Comparison of ENCODE assay signal across 25 cellular contexts in the genomic region with DNA sequence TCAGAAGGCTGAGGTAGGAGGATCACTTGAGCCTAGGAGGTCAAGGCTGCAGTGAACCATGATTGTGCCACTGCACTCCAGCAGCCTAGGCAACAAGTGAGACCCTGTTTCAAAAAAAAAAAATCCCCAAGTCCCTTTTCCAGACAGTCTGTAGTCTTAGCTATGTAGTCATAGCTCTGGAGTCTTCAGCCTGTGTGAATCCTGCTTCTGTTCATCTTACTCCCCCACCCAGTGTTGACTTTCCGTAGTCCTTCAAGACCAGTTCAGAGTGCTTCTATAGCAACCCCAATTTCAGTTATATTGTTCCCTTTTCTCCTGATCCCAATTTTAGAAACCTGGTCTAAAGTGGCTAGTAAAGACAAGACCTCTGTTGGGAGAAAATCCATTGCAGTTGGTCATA. TPM values are rescaled to one million over a fixed set of nuclear protein-coding genes. Genes with fewer than 3 reads are reported as not detected.
DNase-seq lines count a peak whose midpoint lies in the region; ATAC-seq, FAIRE-seq and TF ChIP-seq lines count a peak whose summit lies in the region.
"Had no signal": no experiment of that assay in that cellular context is flagged by ENCODE, and none has a peak within 500 bp of the region (broad histone marks: within the 10 kb centered on the region; RNA-seq: fewer than 3 reads in every experiment).

No MANE protein-coding gene starts in this region.

- POLR2A ChIA-PET in CD8-positive, alpha-beta memory T cell (lab: Charles Lee) = no interaction called here

- H2AFZ ChIP-seq in astrocyte (ENCODE audit: low read depth, low read length) = no peak overlapping the region
- H2AFZ ChIP-seq: GM23248 had no signal

- no peak for DNase-seq in activated CD4-positive, alpha-beta T cell treated with anti-CD3 and anti-CD28 coated beads, Interleukin-2, amount 10 ng/mL, durations not matched to agents 24 days and 14 days
- DNase-seq in activated CD4-positive, alpha-beta T cell treated with anti-CD3 and anti-CD28 coated beads, Interleukin-2, amount 50 U/mL, for 1 hour = no peak
- no peak for DNase-seq in CD8-positive, alpha-beta memory T cell
- DNase-seq in astrocyte (ENCODE audit: low read depth) (no peak), natural killer cell (no peak), UCSD-AML1 (lab: John Stamatoyannopoulos, UW; ENCODE audit: unreplicated experiment) (no peak), dedifferentiated amniotic fluid mesenchymal stem cell (ENCODE audit: extremely low spot score) (no peak)
- DNase-seq: 8988T; brain microvascular endothelial cell; CD4-positive, alpha-beta T cell; DMS 273 treated with DMSO at 0.1 percent for 48 hours; EL; glutamatergic neuron; GM23248; NCI-H1417 treated with DMSO at 0.1 percent for 48 hours; NCI-H748 treated with DMSO at 0.1 percent for 48 hours; pancreas; spleen had no signal

- ATAC-seq in natural killer cell (peak in 1 of 3 donors; percentile 27), GM18505 (IDR thresholded peaks at IDR 0.05; ENCODE audit: unreplicated experiment) (no peak)
- ATAC-seq: pancreas had no signal

- H3K9ac ChIP-seq in astrocyte (ENCODE audit: low read length) = no peak overlapping the region
- H3K9ac ChIP-seq: KMS-11 had no signal

- peaks cover 68% of the 10 kb centered on the region for H3K36me3 Mint-ChIP-seq in activated CD4-positive, alpha-beta T cell treated with anti-CD3 and anti-CD28 coated beads, Interleukin-2, amount 10 ng/mL, durations not matched to agents 24 days and 14 days (ENCODE audit: low read depth)
- H3K36me3 Mint-ChIP-seq in CD8-positive, alpha-beta memory T cell = peaks cover 15 to 73% (median 26%) of the 10 kb centered on the region in 3 donors
- peaks cover 20% of the 10 kb centered on the region for H3K36me3 Mint-ChIP-seq in astrocyte (ENCODE audit: low read depth, unreplicated experiment)
- H3K36me3 Mint-ChIP-seq in natural killer cell = peaks cover 46% of the 10 kb centered on the region

- H3K27ac ChIP-seq in CD8-positive, alpha-beta memory T cell (ENCODE audit: low read depth, low read length) = no peak overlapping the region
- no peak overlapping the region for H3K27ac ChIP-seq in astrocyte (ENCODE audit: low read depth, low read length)
- H3K27ac ChIP-seq: brain microvascular endothelial cell, epithelial cell of prostate, GM23248, KMS-11, pancreas, right atrium auricular region, spleen had no signal

- H3K79me2 ChIP-seq in astrocyte (ENCODE audit: insufficient read depth, low read length) = peaks cover 25% of the 10 kb centered on the region

- H3K9me3 ChIP-seq in CD8-positive, alpha-beta memory T cell (ENCODE audit: low read length) = no peaks in the 10 kb centered on the region
- H3K9me3 ChIP-seq in astrocyte (ENCODE audit: insufficient read depth, low read depth, low read length) = no peaks in the 10 kb centered on the region
- H3K9me3 ChIP-seq: pancreas, right atrium auricular region, spleen had no signal

- peaks cover 23% of the 10 kb centered on the region for H3K4me1 Mint-ChIP-seq in activated CD4-positive, alpha-beta T cell treated with anti-CD3 and anti-CD28 coated beads, Interleukin-2, amount 10 ng/mL, durations not matched to agents 24 days and 14 days
- H3K4me1 Mint-ChIP-seq in CD8-positive, alpha-beta memory T cell = peaks cover 6 to 26% (median 17%) of the 10 kb centered on the region in 3 donors
- H3K4me1 Mint-ChIP-seq in astrocyte (ENCODE audit: low read depth, unreplicated experiment) (peaks cover 8% of the 10 kb centered on the region), natural killer cell (peaks cover 15 to 36% of the 10 kb centered on the region in 2 donors)

- no peak for FAIRE-seq in astrocyte (lab: Jason Lieb, UNC)
- FAIRE-seq: GM12892, HTR-8/SVneo, keratinocyte, pancreas had no signal

- H3K27me3 ChIP-seq in CD8-positive, alpha-beta memory T cell (ENCODE audit: insufficient read depth, low read length, poor library complexity, severe bottlenecking) = no peaks in the 10 kb centered on the region
- no peaks in the 10 kb centered on the region for H3K27me3 ChIP-seq in astrocyte (ENCODE audit: insufficient read depth, low read length)
- H3K27me3 ChIP-seq: brain microvascular endothelial cell, pancreas, right atrium auricular region, spleen had no signal

- H4K20me1 ChIP-seq in astrocyte (ENCODE audit: insufficient read depth, low read length) = peaks cover 53% of the 10 kb centered on the region

- peak overlapping the region; percentile 67 for H3K27ac Mint-ChIP-seq in activated CD4-positive, alpha-beta T cell treated with anti-CD3 and anti-CD28 coated beads, Interleukin-2, amount 10 ng/mL, durations not matched to agents 24 days and 14 days
- H3K27ac Mint-ChIP-seq in CD8-positive, alpha-beta memory T cell = peak overlapping the region in 5 of 8 donors; percentile 22 to 90 (median 35)
- peak overlapping the region; percentile 6 for H3K27ac Mint-ChIP-seq in astrocyte (ENCODE audit: unreplicated experiment)
- peak overlapping the region; percentile 25 to 74 for H3K27ac Mint-ChIP-seq in natural killer cell
- H3K27ac Mint-ChIP-seq: CD4-positive, alpha-beta T cell had no signal

- TF ChIP-seq CTCF in astrocyte (IDR thresholded peaks at IDR 0.05; ENCODE audit: insufficient read depth, low read depth, low read length) = no peak
- no peak for TF ChIP-seq CTCF in natural killer cell (IDR thresholded peaks at IDR 0.05)

- no peaks in the 10 kb centered on the region for H3K9me3 Mint-ChIP-seq in activated CD4-positive, alpha-beta T cell treated with anti-CD3 and anti-CD28 coated beads, Interleukin-2, amount 10 ng/mL, durations not matched to agents 24 days and 14 days
- H3K9me3 Mint-ChIP-seq in CD8-positive, alpha-beta memory T cell = no peaks in the 10 kb centered on the region
- no peaks in the 10 kb centered on the region for H3K9me3 Mint-ChIP-seq in astrocyte (ENCODE audit: unreplicated experiment)
- no peaks in the 10 kb centered on the region for H3K9me3 Mint-ChIP-seq in natural killer cell
- H3K9me3 Mint-ChIP-seq: CD4-positive, alpha-beta T cell had no signal

- intact Hi-C loops in activated CD4-positive, alpha-beta T cell treated with anti-CD3 and anti-CD28 coated beads, Interleukin-2, amount 10 ng/mL, durations not matched to agents 24 days and 14 days (cut with micrococcal nuclease) = no loop called here
- intact Hi-C loops in natural killer cell (cut with micrococcal nuclease) = no loop called here

- H3K4me3 Mint-ChIP-seq in activated CD4-positive, alpha-beta T cell treated with anti-CD3 and anti-CD28 coated beads, Interleukin-2, amount 10 ng/mL, durations not matched to agents 24 days and 14 days = no peak overlapping the region
- no peak overlapping the region for H3K4me3 Mint-ChIP-seq in CD8-positive, alpha-beta memory T cell
- no peak overlapping the region for H3K4me3 Mint-ChIP-seq in astrocyte (ENCODE audit: unreplicated experiment)
- H3K4me3 Mint-ChIP-seq in natural killer cell = no peak overlapping the region
- H3K4me3 Mint-ChIP-seq: CD4-positive, alpha-beta T cell had no signal

- H3K36me3 ChIP-seq in CD8-positive, alpha-beta memory T cell (ENCODE audit: insufficient read depth, low read length) = peaks cover 60% of the 10 kb centered on the region
- H3K36me3 ChIP-seq in astrocyte (ENCODE audit: insufficient read depth, low read length) = peaks cover 55% of the 10 kb centered on the region

- H3K4me1 ChIP-seq in CD8-positive, alpha-beta memory T cell (ENCODE audit: insufficient read depth, low read length) = no peaks in the 10 kb centered on the region
- peaks cover under 1% of the 10 kb centered on the region for H3K4me1 ChIP-seq in astrocyte (ENCODE audit: insufficient read depth, low read length)
- H3K4me1 ChIP-seq: pancreas, right atrium auricular region had no signal

- H3K27me3 Mint-ChIP-seq in activated CD4-positive, alpha-beta T cell treated with anti-CD3 and anti-CD28 coated beads, Interleukin-2, amount 10 ng/mL, durations not matched to agents 24 days and 14 days = no peaks in the 10 kb centered on the region
- no peaks in the 10 kb centered on the region for H3K27me3 Mint-ChIP-seq in CD8-positive, alpha-beta memory T cell
- H3K27me3 Mint-ChIP-seq in astrocyte (ENCODE audit: low read depth, unreplicated experiment) (no peaks in the 10 kb centered on the region), natural killer cell (ENCODE audit: low read depth in 2 of 2) (no peaks in the 10 kb centered on the region)
- H3K27me3 Mint-ChIP-seq: CD4-positive, alpha-beta T cell had no signal

- CTCF ChIA-PET in CD8-positive, alpha-beta memory T cell (lab: Charles Lee) = interaction anchor here (1.2 kb wide), 1 partner anchor 77 kb away, joined by 3 read pairs; no protein-coding TSS in a partner anchor

- no peak overlapping the region for H3K4me3 ChIP-seq in CD8-positive, alpha-beta memory T cell (ENCODE audit: low read length)
- H3K4me3 ChIP-seq in astrocyte (ENCODE audit: insufficient read depth, low read depth, low read length) = no peak overlapping the region
- H3K4me3 ChIP-seq: GM23248, pancreas, right atrium auricular region, spleen had no signal

- H3K4me2 ChIP-seq in astrocyte (ENCODE audit: low read length) = no peak overlapping the region
- H3K4me2 ChIP-seq: KMS-11 had no signal

- no peak for TF ChIP-seq POLR2A in GM18505 (IDR thresholded peaks at IDR 0.05; ENCODE audit: borderline replicate concordance, extremely low read depth, insufficient read depth, insufficient read length)

RNA-seq across cellular contexts. Expression of a gene that starts 8.9 kb away (rescaled TPM):
- total RNA-seq in activated CD4-positive, alpha-beta T cell treated with anti-CD3 and anti-CD28 coated beads, Interleukin-2, amount 10 ng/mL, durations not matched to agents 24 days and 14 days = 489 and 490 TPM in 2 replicates
- total RNA-seq in CD8-positive, alpha-beta memory T cell = 100 to 1,000 TPM; 495 to 533 TPM
- polyA plus RNA-seq in CD8-positive, alpha-beta memory T cell = 252 TPM
- total RNA-seq in astrocyte (311 and 322 TPM in 2 replicates), natural killer cell (100 to 1,000 TPM; 393 to 417 (median 411) TPM)

RNA-seq across cellular contexts. Expression of a gene that starts 43.9 kb away (rescaled TPM):
- total RNA-seq in activated CD4-positive, alpha-beta T cell treated with anti-CD3 and anti-CD28 coated beads, Interleukin-2, amount 10 ng/mL, durations not matched to agents 24 days and 14 days = 99.3 and 100 TPM in 2 replicates
- total RNA-seq in CD8-positive, alpha-beta memory T cell = 100 to 1,000 TPM; 110 to 114 TPM
- 44.8 TPM for polyA plus RNA-seq in CD8-positive, alpha-beta memory T cell
- total RNA-seq in astrocyte (46.2 and 48.9 TPM in 2 replicates), natural killer cell (1,000 to 10,000 TPM in 2 of 3 donors, 100 to 1,000 TPM in 1; 975 to 1,296 (median 1,070) TPM)

Comparison
In these comparisons a context has a peak if more than half of its experiments do, and no peak if none do; other contexts are left out.
1. H3K27ac Mint-ChIP-seq: peak in every context shown above with its lines; median percentile 67 in activated CD4-positive, alpha-beta T cell treated with anti-CD3 and anti-CD28 coated beads, Interleukin-2, amount 10 ng/mL, durations not matched to agents 24 days and 14 days; 50 in natural killer cell; 35 in CD8-positive, alpha-beta memory T cell; 6 in astrocyte.